ENCODE assay signal across 10 cellular contexts in the genomic region with DNA sequence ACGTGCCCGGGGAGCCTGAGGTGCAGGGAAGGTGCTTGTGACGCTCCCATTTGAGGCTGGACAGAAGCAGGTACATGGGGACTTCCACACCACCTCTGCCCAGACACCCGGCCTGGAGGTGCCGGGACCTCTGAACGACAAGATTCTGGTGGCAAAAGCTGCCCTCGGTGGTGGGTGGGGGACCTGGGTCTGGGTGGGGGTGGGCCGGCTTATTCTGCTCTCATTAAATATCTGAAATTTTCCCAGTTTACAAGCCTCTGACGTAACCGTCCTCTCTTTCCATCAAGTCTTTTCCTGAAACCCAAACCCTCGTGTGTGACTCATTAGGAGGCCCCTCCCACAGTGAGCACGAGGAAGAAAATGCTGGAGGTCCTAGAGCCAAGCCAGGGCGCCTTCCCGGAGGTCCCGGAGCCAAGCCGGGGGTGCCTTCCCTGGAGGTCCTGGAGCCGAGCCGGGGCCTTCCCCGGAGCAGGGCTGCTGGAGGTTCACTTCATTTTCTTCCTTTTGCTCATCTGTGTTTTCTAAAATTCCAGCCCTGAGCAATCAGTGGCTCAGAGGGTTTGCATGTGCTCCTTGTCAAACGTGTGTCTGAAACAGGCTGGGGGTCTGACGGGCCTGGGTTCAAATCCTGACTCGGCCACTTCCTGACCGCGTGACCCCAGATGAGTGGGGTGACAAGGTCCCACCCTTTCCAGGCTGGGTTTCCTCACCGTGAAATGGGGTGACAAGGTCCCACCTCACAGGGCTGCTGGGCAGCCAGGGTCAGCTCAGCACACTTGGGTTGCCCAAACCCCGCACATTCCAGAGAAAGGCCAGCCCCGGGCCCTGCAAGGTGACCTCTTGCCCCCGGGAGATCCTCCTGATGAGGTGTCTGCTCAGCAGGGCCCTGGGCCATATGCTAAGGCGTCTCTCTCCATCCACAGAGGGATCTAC. TPM values are rescaled to one million over a fixed set of nuclear protein-coding genes. Genes with fewer than 3 reads are reported as not detected.
DNase-seq lines count a peak whose midpoint lies in the region; ATAC-seq and TF ChIP-seq lines count a peak whose summit lies in the region.
"Had no signal": no experiment of that assay in that cellular context is flagged by ENCODE, and none has a peak within 500 bp of the region (broad histone marks: within the 10 kb centered on the region; RNA-seq: fewer than 3 reads in every experiment).

No MANE protein-coding gene starts in this region.

- no peaks in the 10 kb centered on the region for H3K27me3 Mint-ChIP-seq in endodermal cell (ENCODE audit: insufficient read depth)
- H3K27me3 Mint-ChIP-seq in naive thymus-derived CD8-positive, alpha-beta T cell, result peaks cover 0 to 2% (median 0%) of the 10 kb centered on the region in 5 donors

- no peaks in the 10 kb centered on the region for H3K9me3 ChIP-seq in endodermal cell (ENCODE audit: control insufficient read depth, low read length)

- CTCF ChIA-PET in AG04449 (lab: Yijun Ruan, JAX), result interaction anchor here (0.6 kb wide), 1 partner anchor 11 kb away, joined by 3 read pairs; no protein-coding TSS in a partner anchor

- peaks cover 36% of the 10 kb centered on the region for H3K36me3 Mint-ChIP-seq in endodermal cell (ENCODE audit: low read depth)
- H3K36me3 Mint-ChIP-seq in naive thymus-derived CD8-positive, alpha-beta T cell, result peaks cover 0 to 28% (median 4%) of the 10 kb centered on the region in 3 donors

- no peaks in the 10 kb centered on the region for H3K4me1 ChIP-seq in endodermal cell (ENCODE audit: control insufficient read depth, insufficient read depth, low read length)

- DNase-seq in AG04449 (ENCODE audit: low read depth, low spot score), result peak; percentile 75
- peak; percentile 95 for DNase-seq in M059J (ENCODE audit: low read depth)
- peak; percentile 50 for DNase-seq in endodermal cell
- peak; percentile 82 for DNase-seq in myocyte (ENCODE audit: low read depth)
- DNase-seq in effector CD4-positive, alpha-beta T cell, result no peak
- DNase-seq in NCI-H146 (lab: John Stamatoyannopoulos, UW), result no peak
- no peak for DNase-seq in naive thymus-derived CD8-positive, alpha-beta T cell
- DNase-seq: midbrain had no signal

- TF ChIP-seq CTCF in AG04449 (IDR thresholded peaks at IDR 0.05; ENCODE audit: insufficient read depth, low read length, missing control alignments) (no peak), endodermal cell (conservative IDR thresholded peaks at IDR 0.05) (no peak)

- H3K27ac ChIP-seq in endodermal cell (ENCODE audit: low read depth, low read length), result no peak overlapping the region

- H3K4me3 ChIP-seq in AG04449 (ENCODE audit: low read depth, low read length) (no peak overlapping the region), endodermal cell (ENCODE audit: low read length) (no peak overlapping the region)

- no peak overlapping the region for H3K4me3 Mint-ChIP-seq in endodermal cell
- peak overlapping the region in 1 of 10 donors; percentile 39 for H3K4me3 Mint-ChIP-seq in naive thymus-derived CD8-positive, alpha-beta T cell

- POLR2A ChIA-PET in AG04449 (lab: Yijun Ruan, JAX), result no interaction called here
- POLR2A ChIA-PET in naive thymus-derived CD8-positive, alpha-beta T cell (lab: Charles Lee), result interaction anchor here (0.7 to 13.5 kb wide), 3 partner anchors 19 to 48 kb away, joined by 3 to 165 read pairs (median 4); a partner anchor contains a TSS

- no peak for ATAC-seq in HG02798 (IDR thresholded peaks at IDR 0.05; ENCODE audit: poor library complexity, unreplicated experiment)
- no peak for ATAC-seq in naive thymus-derived CD8-positive, alpha-beta T cell

- peaks cover 5% of the 10 kb centered on the region for H3K4me1 Mint-ChIP-seq in endodermal cell
- peaks cover 9 to 23% (median 12%) of the 10 kb centered on the region in 4 donors for H3K4me1 Mint-ChIP-seq in naive thymus-derived CD8-positive, alpha-beta T cell

- H3K9ac ChIP-seq in endodermal cell (ENCODE audit: extremely low read depth, low read length, poor library complexity, severe bottlenecking), result no peak overlapping the region

- peaks cover 26% of the 10 kb centered on the region for H3K36me3 ChIP-seq in endodermal cell (ENCODE audit: control insufficient read depth, insufficient read depth, low read length)

- WGBS in endodermal cell (ENCODE audit: insufficient coverage in 1 of 2, insufficient read length in 1 of 2), 2 experiments, result 91 to 92% methylated on average over 21 to 29 of the region's 29 CpGs

- H3K9me3 Mint-ChIP-seq in endodermal cell, result peaks cover 5% of the 10 kb centered on the region
- H3K9me3 Mint-ChIP-seq in naive thymus-derived CD8-positive, alpha-beta T cell, result no peaks in the 10 kb centered on the region

- no peak overlapping the region for H3K27ac Mint-ChIP-seq in endodermal cell
- peak overlapping the region in 5 of 10 donors; percentile 35 to 91 (median 63) for H3K27ac Mint-ChIP-seq in naive thymus-derived CD8-positive, alpha-beta T cell

- H3K27me3 ChIP-seq in endodermal cell (ENCODE audit: control insufficient read depth, insufficient read depth, low read length, poor library complexity, severe bottlenecking), result no peaks in the 10 kb centered on the region

RNA-seq across cellular contexts. Expression of a gene that starts 10.0 kb away (rescaled TPM):
- 0.52 and 0.89 TPM in 2 replicates for total RNA-seq in M059J (2014; rRNA removed; shearing (Covaris generic))
- 1 to 10 TPM in 1 of 2 donors, under 1 TPM in 1; 0.38 to 1.1 TPM for total RNA-seq in endodermal cell
- polyA plus RNA-seq in endodermal cell (2013, experiment 1 of 2), result 0.50 TPM
- not detected for polyA plus RNA-seq in endodermal cell (2013, experiment 2 of 2)
- total RNA-seq in myocyte, result 0.16 and 0.57 TPM in 2 replicates
- polyA plus RNA-seq in myocyte (2012), result 0.92 TPM
- total RNA-seq in naive thymus-derived CD8-positive, alpha-beta T cell, result 1 to 10 TPM; 2.4 to 3.9 TPM
- polyA plus RNA-seq in naive thymus-derived CD8-positive, alpha-beta T cell, result 1 to 10 TPM; 3.6 to 10.0 (median 4.3) TPM

RNA-seq across cellular contexts. Expression of a gene that starts 17.4 kb away (rescaled TPM):
- not detected in 2 replicates for total RNA-seq in M059J (2014; rRNA removed; shearing (Covaris generic))
- total RNA-seq in endodermal cell (not detected), myocyte (not detected in 2 replicates)
- not detected for polyA plus RNA-seq in endodermal cell (2013, experiment 1 of 2)
- polyA plus RNA-seq in endodermal cell (2013, experiment 2 of 2), result not detected
- not detected for polyA plus RNA-seq in myocyte (2012)
- not detected for total RNA-seq in naive thymus-derived CD8-positive, alpha-beta T cell
- not detected for polyA plus RNA-seq in naive thymus-derived CD8-positive, alpha-beta T cell
- total RNA-seq: activated CD8-positive, alpha-beta memory T cell treated with anti-CD3 and anti-CD28 coated beads for 36 hours had no signal

RNA-seq across cellular contexts. Expression of a gene that starts 23.5 kb away (rescaled TPM):
- 22.7 and 32.8 TPM in 2 replicates for total RNA-seq in M059J (2014; rRNA removed; shearing (Covaris generic))
- total RNA-seq in endodermal cell (10 to 100 TPM; 75.8 to 92.4 TPM), myocyte (27.7 and 31.2 TPM in 2 replicates)
- 69.8 TPM for polyA plus RNA-seq in endodermal cell (2013, experiment 1 of 2)
- polyA plus RNA-seq in endodermal cell (2013, experiment 2 of 2), result 66.0 TPM
- 32.8 TPM for polyA plus RNA-seq in myocyte (2012)
- 10 to 100 TPM; 65.9 to 68.8 TPM for total RNA-seq in naive thymus-derived CD8-positive, alpha-beta T cell
- polyA plus RNA-seq in naive thymus-derived CD8-positive, alpha-beta T cell, result 100 to 1,000 TPM in 1 of 3 donors, 10 to 100 TPM in 2; 54.3 to 117 (median 72.4) TPM

RNA-seq across cellular contexts. Expression of a gene that starts 23.8 kb away (rescaled TPM):
- total RNA-seq in M059J (2014; rRNA removed; shearing (Covaris generic)), result not detected in 2 replicates
- total RNA-seq in endodermal cell, result not detected
- polyA plus RNA-seq in endodermal cell (2013, experiment 1 of 2), result under 0.01 TPM
- under 0.01 TPM for polyA plus RNA-seq in endodermal cell (2013, experiment 2 of 2)
- total RNA-seq in myocyte, result not detected in 2 replicates
- polyA plus RNA-seq in myocyte (2012), result not detected
- total RNA-seq in naive thymus-derived CD8-positive, alpha-beta T cell, result not detected
- not detected for polyA plus RNA-seq in naive thymus-derived CD8-positive, alpha-beta T cell
- total RNA-seq: activated CD8-positive, alpha-beta memory T cell treated with anti-CD3 and anti-CD28 coated beads for 36 hours had no signal

RNA-seq across cellular contexts. Expression of a gene that starts 28.7 kb away (rescaled TPM):
- not detected in 2 replicates for total RNA-seq in M059J (2014; rRNA removed; shearing (Covaris generic))
- total RNA-seq in endodermal cell (not detected), myocyte (not detected in 2 replicates)
- 0.61 TPM for polyA plus RNA-seq in endodermal cell (2013, experiment 1 of 2)
- polyA plus RNA-seq in endodermal cell (2013, experiment 2 of 2), result 0.29 TPM
- polyA plus RNA-seq in myocyte (2012), result not detected
- not detected for total RNA-seq in naive thymus-derived CD8-positive, alpha-beta T cell
- not detected for polyA plus RNA-seq in naive thymus-derived CD8-positive, alpha-beta T cell
- total RNA-seq: activated CD8-positive, alpha-beta memory T cell treated with anti-CD3 and anti-CD28 coated beads for 36 hours had no signal

Comparison
In these comparisons a context has a peak if more than half of its experiments do, and no peak if none do; other contexts are left out.
1. DNase-seq: peak in AG04449 (single experiment), M059J (single experiment), endodermal cell (single experiment) and myocyte (single experiment); none in effector CD4-positive, alpha-beta T cell (single experiment), NCI-H146 (single experiment) and naive thymus-derived CD8-positive, alpha-beta T cell (0 of 10).